Comparison of ENCODE assay signal across 9 cellular contexts in genomic region chr19:47106819-47107200, GRCh38. TPM values are rescaled to one million over a fixed set of nuclear protein-coding genes. Genes with fewer than 3 reads are reported as not detected.
DNase-seq lines count a peak whose midpoint lies in the region; ATAC-seq and TF ChIP-seq lines count a peak whose summit lies in the region.
"Had no signal": no experiment of that assay in that cellular context is flagged by ENCODE, and none has a peak within 500 bp of the region (broad histone marks: within the 10 kb centered on the region; RNA-seq: fewer than 3 reads in every experiment).

No MANE protein-coding gene starts in this region.

- no peak overlapping the region for H3K4me3 ChIP-seq in colonic mucosa

- ATAC-seq in Right ventricle myocardium inferior, result peak; percentile 36
- ATAC-seq in naive B cell (ENCODE audit: low read depth in 2 of 2), result no peak
- ATAC-seq in GM21619 (IDR thresholded peaks at IDR 0.05; ENCODE audit: unreplicated experiment), result no peak

- peak overlapping the region; percentile 100 for H3K27ac ChIP-seq in colonic mucosa

- H3K36me3 ChIP-seq in colonic mucosa, result no peaks in the 10 kb centered on the region

- intact Hi-C loops in Right ventricle myocardium inferior (cut with DNase I), result no loop called here
- intact Hi-C loops in cardiac septum (cut with DNase I), result no loop called here
- intact Hi-C loops in colonic mucosa (cut with DNase I), result no loop called here

- H3K27me3 Mint-ChIP-seq in naive B cell, result no peaks in the 10 kb centered on the region

- peak overlapping the region in 4 of 6 donors; percentile 23 to 100 (median 70) for H3K27ac Mint-ChIP-seq in naive B cell

- no peak for TF ChIP-seq CTCF in colonic mucosa (IDR thresholded peaks at IDR 0.05)

- no peaks in the 10 kb centered on the region for H3K27me3 ChIP-seq in colonic mucosa

- H3K9me3 Mint-ChIP-seq in naive B cell, result no peaks in the 10 kb centered on the region

- H3K4me3 Mint-ChIP-seq in naive B cell, result peak overlapping the region in 3 of 8 donors; percentile 6 to 97 (median 66)

- DNase-seq in Right ventricle myocardium inferior (ENCODE audit: missing footprints) (no peak), cardiac septum (ENCODE audit: low spot score) (no peak), colonic mucosa (no peak), naive B cell (no peak), GM19240 (ENCODE audit: insufficient read length, low spot score) (no peak), NCI-H1048 (lab: John Stamatoyannopoulos, UW) (no peak)
- no peak for DNase-seq in stimulated activated CD4-positive, alpha-beta T cell treated with anti-CD3 and anti-CD28 coated beads, Interleukin-4, amount 100 ng/mL, for 24 hours
- DNase-seq: NCI-H1092 had no signal

- H3K9me3 ChIP-seq in colonic mucosa, result no peaks in the 10 kb centered on the region

- peaks cover 48 to 76% (median 76%) of the 10 kb centered on the region in 3 donors for H3K4me1 Mint-ChIP-seq in naive B cell

- peak overlapping the region in 1 of 2 donors; percentile 56 for H3K9ac ChIP-seq in colonic mucosa (ENCODE audit: low read depth in 2 of 2, low read length in 2 of 2)

- H3K36me3 Mint-ChIP-seq in naive B cell, result peaks cover 4 to 21% of the 10 kb centered on the region in 2 donors

- H3K4me1 ChIP-seq in colonic mucosa, result peaks cover 21% of the 10 kb centered on the region

RNA-seq across cellular contexts. Expression of gene ZC3H4, which starts 6.8 kb away (rescaled TPM):
- 20.5 TPM for total RNA-seq in Right ventricle myocardium inferior
- total RNA-seq in cardiac septum, result 28.1 TPM
- total RNA-seq in colonic mucosa, result 10 to 100 TPM; 27.2 to 62.2 TPM
- 1 to 10 TPM in 5 of 6 donors, under 1 TPM in 1; 0.46 to 2.6 (median 1.6) TPM for polyA plus RNA-seq in naive B cell (ENCODE audit: low read depth in 6 of 6)

RNA-seq across cellular contexts. Expression of gene SAE1, which starts 23.8 kb away (rescaled TPM):
- 45.1 TPM for total RNA-seq in Right ventricle myocardium inferior
- 45.0 TPM for total RNA-seq in cardiac septum
- 10 to 100 TPM; 64.5 to 92.0 TPM for total RNA-seq in colonic mucosa
- 10 to 100 TPM; 74.7 to 97.1 (median 78.9) TPM for polyA plus RNA-seq in naive B cell (ENCODE audit: low read depth in 6 of 6)

RNA-seq across cellular contexts. Expression of gene TMEM160, which starts 58.4 kb away (rescaled TPM):
- total RNA-seq in Right ventricle myocardium inferior (27.7 TPM), cardiac septum (31.1 TPM), colonic mucosa (10 to 100 TPM; 25.2 to 47.4 TPM)
- polyA plus RNA-seq in naive B cell (ENCODE audit: low read depth in 6 of 6), result 100 to 1,000 TPM in 5 of 6 donors, 10 to 100 TPM in 1; 84.6 to 148 (median 123) TPM
